In the genomic region with DNA sequence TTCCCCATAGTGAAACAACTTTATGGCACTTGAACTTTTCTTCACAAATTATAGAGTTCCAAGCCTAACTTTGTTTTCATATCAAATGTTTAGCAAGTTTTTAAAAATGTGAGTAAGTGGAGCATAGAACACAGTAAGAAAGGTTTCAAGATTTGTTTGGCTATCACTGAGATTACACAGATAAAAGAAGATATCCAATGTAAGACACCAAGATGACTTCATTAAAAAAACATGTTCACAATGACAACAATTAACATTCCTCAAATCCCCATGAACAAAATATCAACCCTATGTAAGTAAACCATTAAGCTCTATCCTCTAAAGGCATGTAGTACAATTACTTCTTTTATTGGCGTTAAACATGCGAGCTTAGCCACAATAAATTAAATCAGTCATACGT, we compare ENCODE assay signal across 19 cellular contexts.
A peak's percentile ranks its signal among the peaks of the same experiment; 100 is the strongest.
DNase-seq lines count a peak whose midpoint lies in the region; ATAC-seq and TF ChIP-seq lines count a peak whose summit lies in the region.
"Had no signal": no experiment of that assay in that cellular context is flagged by ENCODE, and none has a peak within 500 bp of the region (broad histone marks: within the 10 kb centered on the region; RNA-seq: fewer than 3 reads in every experiment).

No MANE protein-coding gene starts in this region.

- H4K8ac ChIP-seq in IMR-90 (ENCODE audit: low read depth in 2 of 2, low read length in 2 of 2) (no peak overlapping the region), mesendoderm (ENCODE audit: low read depth, low read length) (no peak overlapping the region)

- CTCF ChIA-PET in IMR-90 (lab: Yijun Ruan, JAX) = no interaction called here

- H3K27ac ChIP-seq in IMR-90 (ENCODE audit: insufficient read depth, low read length) = no peak overlapping the region
- H3K27ac ChIP-seq in mesendoderm (ENCODE audit: low read depth, low read length) = no peak overlapping the region
- H3K27ac ChIP-seq: 22Rv1, BLaER1, C4-2B, GM23248 had no signal

- H3K79me1 ChIP-seq in IMR-90 (ENCODE audit: low read depth in 1 of 2, low read length in 2 of 2) (peaks cover 0 to 4% of the 10 kb centered on the region in 2 experiments; a peak in 1 of 4 replicates), mesendoderm (ENCODE audit: low read length) (no peaks in the 10 kb centered on the region)

- H4K5ac ChIP-seq in IMR-90 (ENCODE audit: low read depth, low read length) (no peak overlapping the region), mesendoderm (ENCODE audit: low read length) (no peak overlapping the region)

- H3K4ac ChIP-seq in IMR-90 (ENCODE audit: low read depth, low read length) (no peak overlapping the region), mesendoderm (ENCODE audit: low read depth, low read length) (no peak overlapping the region)

- TF ChIP-seq POLR2A in IMR-90 (IDR thresholded peaks at IDR 0.05; ENCODE audit: low read depth, low read length) (no peak), erythroblast (IDR thresholded peaks at IDR 0.05; ENCODE audit: low read length) (no peak)

- no TSS peak for BruUV-seq in IMR-90 (replicated peaks; lab: Mats Ljungman, UMichigan)

- H4K20me1 ChIP-seq in IMR-90 (ENCODE audit: insufficient read depth, low read length) = no peaks in the 10 kb centered on the region
- H4K20me1 ChIP-seq: BLaER1 had no signal

- peaks cover 4% of the 10 kb centered on the region for H3K4me1 ChIP-seq in IMR-90 (ENCODE audit: control insufficient read depth, insufficient read depth, low read length)
- no peaks in the 10 kb centered on the region for H3K4me1 ChIP-seq in mesendoderm (ENCODE audit: control insufficient read depth, low read depth, low read length)
- H3K4me1 ChIP-seq: BLaER1 had no signal

- DNase-seq in Caki2 (ENCODE audit: low read depth) (peak; percentile 31), IMR-90 (peak; percentile 35), foreskin melanocyte (peak; percentile 11), mesendoderm (peak; percentile 41), NCI-H2107 treated with DMSO at 0.1 percent for 48 hours (lab: John Stamatoyannopoulos, UW; ENCODE audit: unreplicated experiment) (no peak), erythroblast (lab: John Stamatoyannopoulos, UW) (no peak)
- DNase-seq: Caco-2; CD4-positive, CD25-positive, alpha-beta regulatory T cell; CD8-positive, alpha-beta T cell; DMS 273 treated with DMSO at 0.1 percent for 48 hours; DMS79; GM23248; H7; HCEC 1CT had no signal

- no peak overlapping the region for H2BK15ac ChIP-seq in IMR-90 (ENCODE audit: low read depth, low read length)
- no peak overlapping the region for H2BK15ac ChIP-seq in mesendoderm (replicated peaks; ENCODE audit: low read depth)

- no peak for TF ChIP-seq RAD21 in IMR-90 (IDR thresholded peaks at IDR 0.05; ENCODE audit: low read length)

- peaks cover 4% of the 10 kb centered on the region; the same call in 1 of the 2 replicates for H3K9me1 ChIP-seq in IMR-90 (ENCODE audit: insufficient read depth, low read length)

- H3K4me2 ChIP-seq in IMR-90 (ENCODE audit: low read depth, low read length) (no peak overlapping the region), mesendoderm (ENCODE audit: low read length) (no peak overlapping the region)
- H3K4me2 ChIP-seq: BLaER1 had no signal

- H3K18ac ChIP-seq in IMR-90 (ENCODE audit: low read depth, low read length) (no peak overlapping the region), mesendoderm (ENCODE audit: low read length) (no peak overlapping the region)

- in situ Hi-C loops in Caki2 (cut with HindIII; ENCODE audit: low pct_unique_long_range_greater_than_20kb, low sequenced_read_pairs) (no loop called here), IMR-90 (cut with MboI; ENCODE audit: low sequenced_read_pairs) (no loop called here)

- dilution Hi-C loops in IMR-90 (cut with HindIII; ENCODE audit: low sequenced_read_pairs, unreplicated experiment) = no loop called here

- H3K9me3 ChIP-seq in IMR-90 (ENCODE audit: control insufficient read depth, insufficient read depth, low read length) = no peaks in the 10 kb centered on the region
- H3K9me3 ChIP-seq: BLaER1, Caco-2 had no signal

- no peak overlapping the region for H2AFZ ChIP-seq in IMR-90 (replicated peaks; ENCODE audit: low read length, poor library complexity)
- H2AFZ ChIP-seq: GM23248 had no signal

- H3K56ac ChIP-seq in IMR-90 (ENCODE audit: extremely low read depth, insufficient read depth, low read length) = no peak overlapping the region
- H3K56ac ChIP-seq in mesendoderm (ENCODE audit: low read length) = no peak overlapping the region

- H2BK20ac ChIP-seq in IMR-90 (ENCODE audit: low read depth, low read length) = no peak overlapping the region

- WGBS in IMR-90 (ENCODE audit: extremely low coverage in 2 of 2, insufficient read length in 1 of 2), 2 experiments = no CpG with 5 or more reads among the region's 3 CpGs
- WGBS in mesendoderm (ENCODE audit: extremely low coverage, insufficient coverage, low lambda C conversion rate) = no CpG with 5 or more reads among the region's 3 CpGs

- H3K27me3 ChIP-seq in IMR-90 (ENCODE audit: control insufficient read depth, insufficient read depth, low read length) (no peaks in the 10 kb centered on the region), mesendoderm (ENCODE audit: insufficient read depth, low read length, poor library complexity) (no peaks in the 10 kb centered on the region)
- H3K27me3 ChIP-seq: BLaER1 had no signal

- POLR2A ChIA-PET in IMR-90 (lab: Charles Lee; ENCODE audit: unreplicated experiment) = no interaction called here

- no peak for TF ChIP-seq CTCF in IMR-90 (conservative IDR thresholded peaks at IDR 0.05; ENCODE audit: low read depth, low read length)

- no peak overlapping the region for H3K14ac ChIP-seq in IMR-90 (replicated peaks; ENCODE audit: low read depth, low read length)

- peak overlapping the region; percentile 65 for H2BK5ac ChIP-seq in IMR-90 (ENCODE audit: low read depth, low read length, poor library complexity, severe bottlenecking)
- H2BK5ac ChIP-seq in mesendoderm (ENCODE audit: low read length) = no peak overlapping the region

- H3K9ac ChIP-seq in IMR-90 (ENCODE audit: low read depth, low read length) (no peak overlapping the region), mesendoderm (ENCODE audit: low read length) (no peak overlapping the region)
- H3K9ac ChIP-seq: BLaER1, GM23248 had no signal

- no peak overlapping the region for H2AK9ac ChIP-seq in IMR-90 (replicated peaks; ENCODE audit: low read depth, low read length, poor library complexity)

- H3K23ac ChIP-seq in IMR-90 (ENCODE audit: low read depth, low read length) = no peak overlapping the region
- no peak overlapping the region for H3K23ac ChIP-seq in mesendoderm (ENCODE audit: low read length)

- H4K91ac ChIP-seq in IMR-90 (ENCODE audit: insufficient read depth, low read depth, low read length) = no peak overlapping the region

- H3K79me2 ChIP-seq in mesendoderm (ENCODE audit: control insufficient read depth, insufficient read depth, low read length) = no peaks in the 10 kb centered on the region

- intact Hi-C loops in IMR-90 (cut with micrococcal nuclease) = no loop called here

- H2AK5ac ChIP-seq in IMR-90 (ENCODE audit: low read depth, low read length) = no peak overlapping the region
- no peak overlapping the region for H2AK5ac ChIP-seq in mesendoderm (ENCODE audit: low read length)

- H2BK120ac ChIP-seq in IMR-90 (ENCODE audit: low read depth, low read length) (no peak overlapping the region), mesendoderm (ENCODE audit: low read depth, low read length) (no peak overlapping the region)

- ATAC-seq in IMR-90 (ENCODE audit: low read depth) (peak; percentile 81), HG03520 (IDR thresholded peaks at IDR 0.05; ENCODE audit: unreplicated experiment) (no peak), HG02885 (IDR thresholded peaks at IDR 0.05; ENCODE audit: poor library complexity, unreplicated experiment) (no peak)
- ATAC-seq: CD8-positive, alpha-beta T cell had no signal

- H3K4me3 ChIP-seq in IMR-90 (ENCODE audit: insufficient read depth, low read depth, low read length) = no peak overlapping the region
- H3K4me3 ChIP-seq in mesendoderm (ENCODE audit: low read length) = no peak overlapping the region
- H3K4me3 ChIP-seq: BLaER1, GM23248 had no signal

- H3K36me3 ChIP-seq in IMR-90 (ENCODE audit: control insufficient read depth, insufficient read depth, low read length) (no peaks in the 10 kb centered on the region), mesendoderm (ENCODE audit: control insufficient read depth, insufficient read depth, low read length) (no peaks in the 10 kb centered on the region)
- H3K36me3 ChIP-seq: BLaER1 had no signal

TF ChIP-seq in IMR-90, 13 proteins besides CTCF, POLR2A, EP300 and RAD21 (continues in another document):
- TF ChIP-seq MAZ (IDR thresholded peaks at IDR 0.05; ENCODE audit: borderline replicate concordance, low read depth, low read length) = no peak
- TF ChIP-seq RCOR1 (IDR thresholded peaks at IDR 0.05; ENCODE audit: insufficient replicate concordance, low read length) = no peak
- no peak for TF ChIP-seq BHLHE40 (IDR thresholded peaks at IDR 0.05; ENCODE audit: low read depth, low read length)
- TF ChIP-seq CHD1 (IDR thresholded peaks at IDR 0.05; ENCODE audit: low read depth, low read length) = no peak
- no peak for TF ChIP-seq MAFK (IDR thresholded peaks at IDR 0.05; ENCODE audit: low read depth, low read length)
- no peak for TF ChIP-seq RFX5 (IDR thresholded peaks at IDR 0.05; ENCODE audit: low read depth, low read length)
- no peak for TF ChIP-seq MXI1 (IDR thresholded peaks at IDR 0.05; ENCODE audit: borderline replicate concordance, low read depth, low read length)
- no peak for TF ChIP-seq SMC3 (IDR thresholded peaks at IDR 0.05; ENCODE audit: low read depth, low read length)
- TF ChIP-seq, protein P1, sequence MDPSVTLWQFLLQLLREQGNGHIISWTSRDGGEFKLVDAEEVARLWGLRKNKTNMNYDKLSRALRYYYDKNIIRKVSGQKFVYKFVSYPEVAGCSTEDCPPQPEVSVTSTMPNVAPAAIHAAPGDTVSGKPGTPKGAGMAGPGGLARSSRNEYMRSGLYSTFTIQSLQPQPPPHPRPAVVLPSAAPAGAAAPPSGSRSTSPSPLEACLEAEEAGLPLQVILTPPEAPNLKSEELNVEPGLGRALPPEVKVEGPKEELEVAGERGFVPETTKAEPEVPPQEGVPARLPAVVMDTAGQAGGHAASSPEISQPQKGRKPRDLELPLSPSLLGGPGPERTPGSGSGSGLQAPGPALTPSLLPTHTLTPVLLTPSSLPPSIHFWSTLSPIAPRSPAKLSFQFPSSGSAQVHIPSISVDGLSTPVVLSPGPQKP (IDR thresholded peaks at IDR 0.05; ENCODE audit: borderline replicate concordance, low read depth, low read length) = no peak
- TF ChIP-seq FOS (IDR thresholded peaks at IDR 0.05; ENCODE audit: low read depth, low read length) = no peak
- no peak for TF ChIP-seq NFE2L2 (IDR thresholded peaks at IDR 0.05; ENCODE audit: low read depth, low read length)
- TF ChIP-seq CEBPB (IDR thresholded peaks at IDR 0.05; ENCODE audit: low read depth, low read length) = no peak

Comparison
In these comparisons a context has a peak if more than half of its experiments do, and no peak if none do; other contexts are left out.
1. DNase-seq: peak in Caki2 (single experiment), IMR-90 (single experiment), foreskin melanocyte (single experiment) and mesendoderm (single experiment); none in NCI-H2107 treated with DMSO at 0.1 percent for 48 hours (single experiment) and erythroblast (0 of 2).